Comparison of ENCODE assay signal across 2 cellular contexts in genomic region chr13:40379794-40380608, GRCh38.
TF ChIP-seq lines count a peak whose summit lies in the region.

No MANE protein-coding gene starts in this region.

TF ChIP-seq in SK-N-SH, 30 proteins besides CTCF, POLR2A, EP300 and RAD21:
- TF ChIP-seq, protein P1, sequence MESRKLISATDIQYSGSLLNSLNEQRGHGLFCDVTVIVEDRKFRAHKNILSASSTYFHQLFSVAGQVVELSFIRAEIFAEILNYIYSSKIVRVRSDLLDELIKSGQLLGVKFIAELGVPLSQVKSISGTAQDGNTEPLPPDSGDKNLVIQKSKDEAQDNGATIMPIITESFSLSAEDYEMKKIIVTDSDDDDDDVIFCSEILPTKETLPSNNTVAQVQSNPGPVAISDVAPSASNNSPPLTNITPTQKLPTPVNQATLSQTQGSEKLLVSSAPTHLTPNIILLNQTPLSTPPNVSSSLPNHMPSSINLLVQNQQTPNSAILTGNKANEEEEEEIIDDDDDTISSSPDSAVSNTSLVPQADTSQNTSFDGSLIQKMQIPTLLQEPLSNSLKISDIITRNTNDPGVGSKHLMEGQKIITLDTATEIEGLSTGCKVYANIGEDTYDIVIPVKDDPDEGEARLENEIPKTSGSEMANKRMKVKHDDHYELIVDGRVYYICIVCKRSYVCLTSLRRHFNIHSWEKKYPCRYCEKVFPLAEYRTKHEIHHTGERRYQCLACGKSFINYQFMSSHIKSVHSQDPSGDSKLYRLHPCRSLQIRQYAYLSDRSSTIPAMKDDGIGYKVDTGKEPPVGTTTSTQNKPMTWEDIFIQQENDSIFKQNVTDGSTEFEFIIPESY (IDR thresholded peaks at IDR 0.05; ENCODE audit: borderline replicate concordance, low read depth): no peak
- TF ChIP-seq USF2 (IDR thresholded peaks at IDR 0.05; ENCODE audit: borderline replicate concordance, low read depth, low read length) (no peak), TCF12 (IDR thresholded peaks at IDR 0.05) (0 out of 2 replicates have a peak, but pooled peaks have one; percentile 9), POLR2AphosphoS5 (IDR thresholded peaks at IDR 0.05; ENCODE audit: low read depth, low read length) (no peak)

TF ChIP-seq in SK-N-SH treated with all-trans-retinoic acid at 6 μM for 48 hours, 23 proteins besides CTCF, POLR2A, EP300 and RAD21 (continued from another document):
- TF ChIP-seq, protein P2, sequence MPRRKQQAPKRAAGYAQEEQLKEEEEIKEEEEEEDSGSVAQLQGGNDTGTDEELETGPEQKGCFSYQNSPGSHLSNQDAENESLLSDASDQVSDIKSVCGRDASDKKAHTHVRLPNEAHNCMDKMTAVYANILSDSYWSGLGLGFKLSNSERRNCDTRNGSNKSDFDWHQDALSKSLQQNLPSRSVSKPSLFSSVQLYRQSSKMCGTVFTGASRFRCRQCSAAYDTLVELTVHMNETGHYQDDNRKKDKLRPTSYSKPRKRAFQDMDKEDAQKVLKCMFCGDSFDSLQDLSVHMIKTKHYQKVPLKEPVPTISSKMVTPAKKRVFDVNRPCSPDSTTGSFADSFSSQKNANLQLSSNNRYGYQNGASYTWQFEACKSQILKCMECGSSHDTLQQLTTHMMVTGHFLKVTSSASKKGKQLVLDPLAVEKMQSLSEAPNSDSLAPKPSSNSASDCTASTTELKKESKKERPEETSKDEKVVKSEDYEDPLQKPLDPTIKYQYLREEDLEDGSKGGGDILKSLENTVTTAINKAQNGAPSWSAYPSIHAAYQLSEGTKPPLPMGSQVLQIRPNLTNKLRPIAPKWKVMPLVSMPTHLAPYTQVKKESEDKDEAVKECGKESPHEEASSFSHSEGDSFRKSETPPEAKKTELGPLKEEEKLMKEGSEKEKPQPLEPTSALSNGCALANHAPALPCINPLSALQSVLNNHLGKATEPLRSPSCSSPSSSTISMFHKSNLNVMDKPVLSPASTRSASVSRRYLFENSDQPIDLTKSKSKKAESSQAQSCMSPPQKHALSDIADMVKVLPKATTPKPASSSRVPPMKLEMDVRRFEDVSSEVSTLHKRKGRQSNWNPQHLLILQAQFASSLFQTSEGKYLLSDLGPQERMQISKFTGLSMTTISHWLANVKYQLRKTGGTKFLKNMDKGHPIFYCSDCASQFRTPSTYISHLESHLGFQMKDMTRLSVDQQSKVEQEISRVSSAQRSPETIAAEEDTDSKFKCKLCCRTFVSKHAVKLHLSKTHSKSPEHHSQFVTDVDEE (CRISPR knock-in tag; IDR thresholded peaks at IDR 0.05): no peak
